9 cellular contexts compared by ENCODE assay signal in genomic region chr2:143083636-143084035, GRCh38. TPM values are rescaled to one million over a fixed set of nuclear protein-coding genes. Genes with fewer than 3 reads are reported as not detected.
DNase-seq lines count a peak whose midpoint lies in the region; ATAC-seq and TF ChIP-seq lines count a peak whose summit lies in the region.
"Had no signal": no experiment of that assay in that cellular context is flagged by ENCODE, and none has a peak within 500 bp of the region (broad histone marks: within the 10 kb centered on the region; RNA-seq: fewer than 3 reads in every experiment).

No MANE protein-coding gene starts in this region.

- no peak overlapping the region for H3K4me2 ChIP-seq in H9 (ENCODE audit: insufficient read depth, insufficient read length, low read length)

- H2BK15ac ChIP-seq in H9 (ENCODE audit: low read depth, low read length): no peak overlapping the region

- no peak overlapping the region for H3K18ac ChIP-seq in H9 (ENCODE audit: insufficient read length, low read depth, low read length)

- DNase-seq in AG04449 (ENCODE audit: low read depth, low spot score): peak; percentile 2
- DNase-seq in RWPE1 (ENCODE audit: low spot score): peak; percentile 42
- peak; percentile 63 for DNase-seq in fibroblast of the aortic adventitia (ENCODE audit: low read depth)
- DNase-seq in activated gamma-delta T cell (lab: John Stamatoyannopoulos, UW): no peak
- no peak for DNase-seq in H9
- DNase-seq: ovary had no signal

- no peaks in the 10 kb centered on the region for H3K4me1 Mint-ChIP-seq in H9

- H3T11ph ChIP-seq in H9 (ENCODE audit: low read length): no peak overlapping the region

- H4K8ac ChIP-seq in H9 (replicated peaks; ENCODE audit: insufficient read length, low read depth, low read length): no peak overlapping the region

- H3K9me3 Mint-ChIP-seq in H9: peaks cover 0 to 2% of the 10 kb centered on the region in 2 experiments; a peak in 1 of 5 replicates

- no peaks in the 10 kb centered on the region for H3K79me2 ChIP-seq in H9 (ENCODE audit: insufficient read depth, low read length)

- no peaks in the 10 kb centered on the region for H3K79me1 ChIP-seq in H9 (ENCODE audit: insufficient read depth, low read depth, low read length, poor library complexity, severe bottlenecking)

- H3K4me3 Mint-ChIP-seq in H9: no peak overlapping the region

- H3K27ac ChIP-seq in RWPE1 (no peak overlapping the region), H9 (ENCODE audit: insufficient read length, low read depth, low read length) (no peak overlapping the region)
- H3K27ac ChIP-seq: ovary had no signal

- H3K9ac ChIP-seq in H9 (ENCODE audit: extremely low read depth, insufficient read length, low read length): no peak overlapping the region

- H4K91ac ChIP-seq in H9 (ENCODE audit: insufficient read length, low read depth, low read length): no peak overlapping the region

- WGBS in H9 (ENCODE audit: extremely low coverage, insufficient read length, low lambda C conversion rate): no CpG with 5 or more reads among the region's 2 CpGs

- no peak overlapping the region for H2BK20ac ChIP-seq in H9 (ENCODE audit: low read depth, low read length, poor library complexity, severe bottlenecking)

- H2BK120ac ChIP-seq in H9 (ENCODE audit: low read depth, low read length, poor library complexity, severe bottlenecking): no peak overlapping the region

- CTCF ChIA-PET in AG04449 (lab: Yijun Ruan, JAX): no interaction called here
- CTCF ChIA-PET in RWPE1 (lab: Yijun Ruan, JAX): no interaction called here

- H4K20me1 ChIP-seq in H9 (ENCODE audit: control insufficient read depth, insufficient read depth, insufficient read length): no peaks in the 10 kb centered on the region

- no peaks in the 10 kb centered on the region for H3K23me2 ChIP-seq in H9 (ENCODE audit: insufficient read length, low read depth, low read length, poor library complexity, severe bottlenecking)

- no peak overlapping the region for H3K27ac Mint-ChIP-seq in H9

- H3K36me3 Mint-ChIP-seq in H9 (ENCODE audit: insufficient read depth in 1 of 3, low read depth in 3 of 3): no peaks in the 10 kb centered on the region

- no peak overlapping the region for H3K4me3 ChIP-seq in AG04449 (ENCODE audit: low read depth, low read length)
- no peak overlapping the region for H3K4me3 ChIP-seq in fibroblast of the aortic adventitia (ENCODE audit: low read depth, low read length)
- H3K4me3 ChIP-seq: ovary had no signal

- H3K9me3 ChIP-seq in H9 (ENCODE audit: control insufficient read depth, low read depth, low read length): no peaks in the 10 kb centered on the region
- H3K9me3 ChIP-seq: ovary had no signal

- H3K56ac ChIP-seq in H9 (ENCODE audit: insufficient read length, low read depth, low read length): no peak overlapping the region

- no peaks in the 10 kb centered on the region for H3K27me3 ChIP-seq in H9 (ENCODE audit: insufficient read depth, low read length)
- H3K27me3 ChIP-seq: ovary had no signal

- peak; percentile 49 for ATAC-seq in GM19351 (IDR thresholded peaks at IDR 0.05; ENCODE audit: unreplicated experiment)
- ATAC-seq in GM21360 (IDR thresholded peaks at IDR 0.05; ENCODE audit: unreplicated experiment): no peak
- ATAC-seq in HG03469 (IDR thresholded peaks at IDR 0.05; ENCODE audit: unreplicated experiment): no peak

- no peak overlapping the region for H2BK12ac ChIP-seq in H9 (ENCODE audit: insufficient read length, low read depth, low read length)

- no peak overlapping the region for H3K23ac ChIP-seq in H9 (ENCODE audit: insufficient read length, low read depth, low read length)

- no peak overlapping the region for H3K4ac ChIP-seq in H9 (ENCODE audit: low read depth, low read length)

- no peak for TF ChIP-seq CTCF in AG04449 (IDR thresholded peaks at IDR 0.05; ENCODE audit: insufficient read depth, low read length, missing control alignments)
- TF ChIP-seq CTCF in RWPE1 (conservative IDR thresholded peaks at IDR 0.05; ENCODE audit: low read depth): no peak
- TF ChIP-seq CTCF in fibroblast of the aortic adventitia (IDR thresholded peaks at IDR 0.05; ENCODE audit: insufficient read depth, low read length): no peak
- no peak for TF ChIP-seq CTCF in H9 (conservative IDR thresholded peaks at IDR 0.05)

- no peaks in the 10 kb centered on the region for H3K27me3 Mint-ChIP-seq in H9 (ENCODE audit: low read depth)

- no peak overlapping the region for H4K5ac ChIP-seq in H9 (ENCODE audit: insufficient read length, low read depth, low read length)

- no peaks in the 10 kb centered on the region for H3K4me1 ChIP-seq in H9 (ENCODE audit: insufficient read depth, low read length)

- no peak overlapping the region for H3K14ac ChIP-seq in H9 (ENCODE audit: insufficient read depth, low read length)

- no peak overlapping the region for H2BK5ac ChIP-seq in H9 (ENCODE audit: insufficient read length, low read length)

- no peak overlapping the region for H2AFZ ChIP-seq in H9 (ENCODE audit: low read length)

- POLR2A ChIA-PET in AG04449 (lab: Yijun Ruan, JAX) (interaction anchor here (0.7 kb wide), 1 partner anchor 165 kb away, joined by 5 read pairs; no protein-coding TSS in a partner anchor), RWPE1 (lab: Yijun Ruan, JAX; ENCODE audit: low non-redundant PET) (no interaction called here)

- no peak overlapping the region for H2AK5ac ChIP-seq in H9 (ENCODE audit: insufficient read length, low read length)

RNA-seq across cellular contexts. Expression of gene ARHGAP15, which starts 45.6 kb away (rescaled TPM):
- total RNA-seq in fibroblast of the aortic adventitia (ENCODE audit: low replicate concordance) (not detected in 2 replicates), H9 (2021) (not detected in 2 replicates)

Comparison
In these comparisons a context has a peak if more than half of its experiments do, and no peak if none do; other contexts are left out.
1. DNase-seq: peak in AG04449 (single experiment), RWPE1 (single experiment) and fibroblast of the aortic adventitia (single experiment); none in activated gamma-delta T cell (single experiment) and H9 (single experiment).